Comparison of ENCODE assay signal across 21 cellular contexts in the genomic region with DNA sequence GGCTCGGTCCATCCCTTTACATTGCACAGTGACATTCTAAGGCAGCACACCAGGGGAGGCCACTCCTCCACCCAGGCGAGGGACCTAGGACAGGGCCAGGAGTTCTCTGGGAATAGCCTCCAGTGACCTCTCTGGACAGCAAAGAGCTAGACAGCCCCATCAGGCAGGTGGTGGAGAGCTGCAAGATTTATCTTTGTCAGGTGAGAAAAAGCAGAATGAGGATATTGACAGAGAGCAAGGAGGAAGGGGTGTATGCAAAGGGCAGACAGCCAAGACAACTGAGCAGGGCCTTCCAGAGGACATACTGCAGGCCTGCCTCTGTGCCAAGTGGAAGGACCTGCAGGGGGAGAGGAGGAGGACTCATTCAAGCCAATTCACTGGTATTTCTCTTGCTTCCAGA.
DNase-seq lines count a peak whose midpoint lies in the region; ATAC-seq and TF ChIP-seq lines count a peak whose summit lies in the region.
"Had no signal": no experiment of that assay in that cellular context is flagged by ENCODE, and none has a peak within 500 bp of the region (broad histone marks: within the 10 kb centered on the region; RNA-seq: fewer than 3 reads in every experiment).

No MANE protein-coding gene starts in this region.

- in situ Hi-C loops in transverse colon (cut with MboI; ENCODE audit: low pct_ligation_motif_present in 1 of 4, low pct_unique_long_range_greater_than_20kb in 1 of 4, low sequenced_read_pairs in 3 of 4), result loop anchor here in 1 of 4 donors (25.0 kb wide), 1 partner anchor 198 kb away; the partner anchor contains the start of gene FUT8

- H3K4me1 ChIP-seq in adrenal gland (replicated peaks in 1 of 2) (peaks cover 5 to 7% of the 10 kb centered on the region in 2 donors), transverse colon (peaks cover 0 to 6% (median 0%) of the 10 kb centered on the region in 4 donors), MM.1S (ENCODE audit: low read length) (peaks cover 15% of the 10 kb centered on the region)
- H3K4me1 ChIP-seq: SJCRH30, tibial artery had no signal

- DNase-seq in NCI-H2029 (lab: John Stamatoyannopoulos, UW) (peak; percentile 16), NCI-H2029 treated with DMSO at 0.1 percent for 48 hours (lab: John Stamatoyannopoulos, UW) (no peak), adrenal gland (peak in 4 of 7 donors; percentile 23 to 60 (median 28)), medulla oblongata (ENCODE audit: extremely low spot score) (peak; percentile 58), transverse colon (peak; percentile 26), GM19238 (ENCODE audit: insufficient read length, low spot score) (no peak), MM.1S (no peak)
- DNase-seq: 8988T; activated CD4-positive, alpha-beta T cell treated with anti-CD3 and anti-CD28 coated beads for 36 hours; activated CD8-positive, alpha-beta memory T cell treated with anti-CD3 and anti-CD28 coated beads, Interleukin-2, amount 10 ng/mL, durations not matched to agents 7 days and 5 days; activated naive CD8-positive, alpha-beta T cell treated with anti-CD3 and anti-CD28 coated beads, Interleukin-2, amount 50 U/mL, for 24 hours; GOT3; left lung; NCI-H1105 treated with DMSO at 0.1 percent for 48 hours; NCI-H526 treated with DMSO at 0.1 percent for 48 hours; PC-3; SJCRH30; stimulated activated naive CD4-positive, alpha-beta T cell; tibial artery had no signal

- TF ChIP-seq CTCF in adrenal gland (IDR thresholded peaks at IDR 0.05), result no peak
- TF ChIP-seq CTCF in transverse colon (IDR thresholded peaks at IDR 0.05), result no peak
- TF ChIP-seq CTCF in MM.1S (IDR thresholded peaks at IDR 0.05; ENCODE audit: low read length), result no peak

- TF ChIP-seq EP300 in transverse colon (IDR thresholded peaks at IDR 0.05; ENCODE audit: low read depth), result no peak

- no peak overlapping the region for H3K4me2 ChIP-seq in MM.1S (ENCODE audit: low read depth, low read length)

- no peaks in the 10 kb centered on the region for H3K9me2 ChIP-seq in MM.1S (replicated peaks; ENCODE audit: insufficient read depth, low read length)

- H3K27me3 ChIP-seq in adrenal gland, result no peaks in the 10 kb centered on the region
- H3K27me3 ChIP-seq in transverse colon, result no peaks in the 10 kb centered on the region
- H3K27me3 ChIP-seq in MM.1S (replicated peaks; ENCODE audit: insufficient read depth, low read length), result no peaks in the 10 kb centered on the region
- H3K27me3 ChIP-seq: left lung, SJCRH30 had no signal

- intact Hi-C loops in adrenal gland (cut with DNase I), result no loop called here
- intact Hi-C loops in transverse colon (cut with DNase I; ENCODE audit: low total_unique reads), result no loop called here

- H3K79me2 ChIP-seq in MM.1S (ENCODE audit: low read length), result no peaks in the 10 kb centered on the region

- WGBS in adrenal gland, 4 donors, result 62 to 93% (median 85%) methylated on average over 2 of the region's 2 CpGs
- WGBS in transverse colon (ENCODE audit: low coverage in 1 of 2), 2 donors, result 57% methylated on average over 2 of the region's 2 CpGs; no CpG with 5 or more reads in 1 of the 2 donors

- H3K36me3 ChIP-seq in adrenal gland (replicated peaks in 1 of 2), result no peaks in the 10 kb centered on the region
- H3K36me3 ChIP-seq in transverse colon, result no peaks in the 10 kb centered on the region
- no peaks in the 10 kb centered on the region for H3K36me3 ChIP-seq in MM.1S (replicated peaks; ENCODE audit: insufficient read depth, low read length)
- H3K36me3 ChIP-seq: left lung, SJCRH30, tibial artery had no signal

- TF ChIP-seq POLR2A in adrenal gland (IDR thresholded peaks at IDR 0.05), result no peak
- TF ChIP-seq POLR2A in transverse colon (IDR thresholded peaks at IDR 0.05), result no peak

- no peak overlapping the region for H3K9ac ChIP-seq in MM.1S (ENCODE audit: low read length)

- H2AFZ ChIP-seq in MM.1S (ENCODE audit: low read length), result no peak overlapping the region

- H3K9me3 ChIP-seq in adrenal gland (replicated peaks in 1 of 3), result no peaks in the 10 kb centered on the region
- H3K9me3 ChIP-seq in transverse colon, result no peaks in the 10 kb centered on the region
- H3K9me3 ChIP-seq in MM.1S (replicated peaks; ENCODE audit: insufficient read depth, low read length), result no peaks in the 10 kb centered on the region
- H3K9me3 ChIP-seq: left lung, SJCRH30, tibial artery had no signal

- H3K4me3 ChIP-seq in adrenal gland, result no peak overlapping the region
- H3K4me3 ChIP-seq in transverse colon, result no peak overlapping the region
- H3K4me3 ChIP-seq in MM.1S (ENCODE audit: low read length), result no peak overlapping the region
- H3K4me3 ChIP-seq: left lung, SJCRH30, tibial artery had no signal

- no peak overlapping the region for H3K27ac ChIP-seq in adrenal gland
- no peak overlapping the region for H3K27ac ChIP-seq in transverse colon
- no peak overlapping the region for H3K27ac ChIP-seq in MM.1S (ENCODE audit: low read length)
- H3K27ac ChIP-seq: left lung, SJCRH30, tibial artery had no signal

- H3F3A ChIP-seq in MM.1S (ENCODE audit: insufficient read depth, low read length), result peaks cover 9% of the 10 kb centered on the region; the same call in 1 of the 2 replicates

- H4K20me1 ChIP-seq in MM.1S (ENCODE audit: insufficient read depth, low read length), result no peaks in the 10 kb centered on the region

- ATAC-seq in GM21723 (IDR thresholded peaks at IDR 0.05; ENCODE audit: unreplicated experiment), result no peak
- ATAC-seq: activated CD4-positive, alpha-beta T cell treated with anti-CD3 and anti-CD28 coated beads for 36 hours; activated CD8-positive, alpha-beta memory T cell treated with anti-CD3 and anti-CD28 coated beads, Interleukin-2, amount 10 ng/mL, durations not matched to agents 7 days and 5 days; activated naive CD8-positive, alpha-beta T cell treated with anti-CD3 and anti-CD28 coated beads, Interleukin-2, amount 50 U/mL, for 24 hours; esophagus mucosa; left lung; PC-3 had no signal

Comparison
In these comparisons a context has a peak if more than half of its experiments do, and no peak if none do; other contexts are left out.
1. DNase-seq: peak in NCI-H2029 (single experiment), adrenal gland (4 of 7), medulla oblongata (single experiment) and transverse colon (single experiment); none in NCI-H2029 treated with DMSO at 0.1 percent for 48 hours (single experiment), GM19238 (single experiment) and MM.1S (single experiment).